17 cellular contexts compared by ENCODE assay signal in genomic region chr2:26540306-26540705, GRCh38.
"Had no signal": no experiment of that assay in that cellular context is flagged by ENCODE, and none has a peak within 500 bp of the region (broad histone marks: within the 10 kb centered on the region; RNA-seq: fewer than 3 reads in every experiment).

No MANE protein-coding gene starts in this region.

- ATAC-seq: body of pancreas, left ventricle myocardium superior had no signal

- DNase-seq: activated CD4-positive, alpha-beta T cell treated with anti-CD3 and anti-CD28 coated beads, Interleukin-2, amount 50 U/mL, for 1 hour; activated CD4-positive, CD25-positive, alpha-beta regulatory T cell treated with anti-CD3 and anti-CD28 coated beads, Interleukin-2, amount 50 U/mL, for 72 hours; activated CD8-positive, alpha-beta memory T cell treated with anti-CD3 and anti-CD28 coated beads, Interleukin-2, amount 50 U/mL, for 48 hours; activated naive CD4-positive, alpha-beta T cell; body of pancreas; caudate nucleus; foreskin melanocyte; hypothalamus; left ventricle myocardium superior; stimulated activated CD4-positive, alpha-beta T cell treated with anti-CD3 and anti-CD28 coated beads, Interleukin-12 subunit alpha, Interleukin-12 subunit beta, amount 100 ng/mL, for 4 hours; stimulated activated CD4-positive, alpha-beta T cell treated with anti-CD3 and anti-CD28 coated beads, Interleukin-2, amount 100 ng/mL, for 24 hours; stimulated activated naive CD4-positive, alpha-beta T cell treated with Interleukin-2 at 50 U/mL for 16 hours; substantia nigra; T1000 had no signal

- H3K27me3 ChIP-seq: body of pancreas had no signal

- H3K36me3 ChIP-seq: neutrophil, tibial artery had no signal

- H3K4me3 ChIP-seq: body of pancreas, dorsolateral prefrontal cortex, tibial artery had no signal

- H3K9me3 ChIP-seq: body of pancreas, neutrophil, tibial artery had no signal

- H3K27ac ChIP-seq: body of pancreas, dorsolateral prefrontal cortex, neutrophil, tibial artery had no signal

- H3K4me1 ChIP-seq: tibial artery had no signal
